ENCODE assay signal across 16 cellular contexts in genomic region chr14:33657478-33657877, GRCh38.
"Had no signal": no experiment of that assay in that cellular context is flagged by ENCODE, and none has a peak within 500 bp of the region (broad histone marks: within the 10 kb centered on the region; RNA-seq: fewer than 3 reads in every experiment).

No MANE protein-coding gene starts in this region.

- H3K27me3 ChIP-seq: cardiac muscle cell, colonic mucosa, heart right ventricle, left lung, suprapubic skin, upper lobe of right lung had no signal

- H3K9me3 ChIP-seq: colonic mucosa, heart right ventricle, left lung, prostate gland, suprapubic skin, upper lobe of right lung had no signal

- H3K4me3 ChIP-seq: cardiac muscle cell, colonic mucosa, heart right ventricle, left lung, prostate gland, suprapubic skin, upper lobe of right lung had no signal

- DNase-seq: activated CD4-positive, alpha-beta memory T cell treated with anti-CD3 and anti-CD28 coated beads for 36 hours; activated gamma-delta T cell; activated T-cell treated with anti-CD3 and anti-CD28 coated beads, Interleukin-2, amount 50 U/mL, for 4 hours; anterior cingulate cortex; colonic mucosa; effector memory CD4-positive, alpha-beta T cell; heart right ventricle; islet precursor cell; left lung; occipital lobe; stimulated activated naive CD4-positive, alpha-beta T cell treated with Interleukin-2 at 50 U/mL for 16 hours; T-helper 9 cell; upper lobe of right lung had no signal

- H3K36me3 ChIP-seq: cardiac muscle cell, colonic mucosa, heart right ventricle, left lung, prostate gland, suprapubic skin, upper lobe of right lung had no signal

- H3K4me1 ChIP-seq: colonic mucosa, heart right ventricle, left lung, prostate gland, suprapubic skin, upper lobe of right lung had no signal

- H3K27ac ChIP-seq: cardiac muscle cell, colonic mucosa, heart right ventricle, left lung, prostate gland, suprapubic skin, upper lobe of right lung had no signal
